1 cellular context compared by ENCODE assay signal in the genomic region with DNA sequence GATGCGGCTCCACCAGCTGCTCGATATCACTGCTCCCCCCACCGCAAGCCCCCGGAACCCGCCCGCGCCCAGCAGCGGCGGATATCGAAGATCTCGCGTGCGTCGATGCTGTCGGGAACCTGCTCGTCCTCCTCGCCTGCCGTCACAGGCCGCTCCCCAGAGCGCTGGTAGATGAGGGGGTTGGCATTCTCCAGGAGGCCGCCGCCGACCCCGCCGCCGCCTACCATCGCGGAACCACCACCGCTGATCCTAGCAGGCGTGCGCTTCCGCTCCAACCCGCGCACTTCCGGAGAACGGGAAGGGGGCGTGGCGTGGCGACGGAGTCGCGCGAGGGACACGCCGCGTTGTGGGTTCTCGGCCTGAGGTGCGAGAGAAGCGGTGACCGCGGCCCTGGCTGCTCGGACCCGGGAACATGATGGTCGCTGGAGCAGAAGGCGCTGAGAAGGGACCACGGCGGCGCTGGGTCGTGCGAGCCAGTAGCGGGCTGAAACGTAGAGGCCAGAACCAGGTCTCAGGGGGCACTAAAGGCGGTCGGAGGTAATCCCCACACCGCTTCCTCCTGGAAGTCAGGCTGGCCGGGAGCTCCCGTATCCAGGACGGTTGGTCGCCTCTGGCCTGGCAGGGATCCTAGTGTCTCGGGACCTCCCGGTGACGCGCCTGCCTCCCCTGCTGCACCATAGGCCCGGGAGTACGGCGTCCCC.
TF ChIP-seq lines count a peak whose summit lies in the region.

A gene (minus strand): TSS at position 265 of the 701 bp plus-strand sequence. CDS start 38 bp downstream, at position 227.

TF ChIP-seq in K562, 482 proteins besides CTCF, POLR2A, EP300 and RAD21 (continued from another document and continues in another):
- TF ChIP-seq, protein P1, sequence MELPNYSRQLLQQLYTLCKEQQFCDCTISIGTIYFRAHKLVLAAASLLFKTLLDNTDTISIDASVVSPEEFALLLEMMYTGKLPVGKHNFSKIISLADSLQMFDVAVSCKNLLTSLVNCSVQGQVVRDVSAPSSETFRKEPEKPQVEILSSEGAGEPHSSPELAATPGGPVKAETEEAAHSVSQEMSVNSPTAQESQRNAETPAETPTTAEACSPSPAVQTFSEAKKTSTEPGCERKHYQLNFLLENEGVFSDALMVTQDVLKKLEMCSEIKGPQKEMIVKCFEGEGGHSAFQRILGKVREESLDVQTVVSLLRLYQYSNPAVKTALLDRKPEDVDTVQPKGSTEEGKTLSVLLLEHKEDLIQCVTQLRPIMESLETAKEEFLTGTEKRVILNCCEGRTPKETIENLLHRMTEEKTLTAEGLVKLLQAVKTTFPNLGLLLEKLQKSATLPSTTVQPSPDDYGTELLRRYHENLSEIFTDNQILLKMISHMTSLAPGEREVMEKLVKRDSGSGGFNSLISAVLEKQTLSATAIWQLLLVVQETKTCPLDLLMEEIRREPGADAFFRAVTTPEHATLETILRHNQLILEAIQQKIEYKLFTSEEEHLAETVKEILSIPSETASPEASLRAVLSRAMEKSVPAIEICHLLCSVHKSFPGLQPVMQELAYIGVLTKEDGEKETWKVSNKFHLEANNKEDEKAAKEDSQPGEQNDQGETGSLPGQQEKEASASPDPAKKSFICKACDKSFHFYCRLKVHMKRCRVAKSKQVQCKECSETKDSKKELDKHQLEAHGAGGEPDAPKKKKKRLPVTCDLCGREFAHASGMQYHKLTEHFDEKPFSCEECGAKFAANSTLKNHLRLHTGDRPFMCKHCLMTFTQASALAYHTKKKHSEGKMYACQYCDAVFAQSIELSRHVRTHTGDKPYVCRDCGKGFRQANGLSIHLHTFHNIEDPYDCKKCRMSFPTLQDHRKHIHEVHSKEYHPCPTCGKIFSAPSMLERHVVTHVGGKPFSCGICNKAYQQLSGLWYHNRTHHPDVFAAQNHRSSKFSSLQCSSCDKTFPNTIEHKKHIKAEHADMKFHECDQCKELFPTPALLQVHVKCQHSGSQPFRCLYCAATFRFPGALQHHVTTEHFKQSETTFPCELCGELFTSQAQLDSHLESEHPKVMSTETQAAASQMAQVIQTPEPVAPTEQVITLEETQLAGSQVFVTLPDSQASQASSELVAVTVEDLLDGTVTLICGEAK (IDR thresholded peaks at IDR 0.05): peak; percentile 96
- TF ChIP-seq, protein P1 (CRISPR knock-in tag; IDR thresholded peaks at IDR 0.05): no peak
- no peak for TF ChIP-seq ZNF79 (CRISPR knock-in tag; IDR thresholded peaks at IDR 0.05; ENCODE audit: low read depth)
- TF ChIP-seq ZSCAN32 (CRISPR knock-in tag; IDR thresholded peaks at IDR 0.05): no peak
- TF ChIP-seq, protein P2, sequence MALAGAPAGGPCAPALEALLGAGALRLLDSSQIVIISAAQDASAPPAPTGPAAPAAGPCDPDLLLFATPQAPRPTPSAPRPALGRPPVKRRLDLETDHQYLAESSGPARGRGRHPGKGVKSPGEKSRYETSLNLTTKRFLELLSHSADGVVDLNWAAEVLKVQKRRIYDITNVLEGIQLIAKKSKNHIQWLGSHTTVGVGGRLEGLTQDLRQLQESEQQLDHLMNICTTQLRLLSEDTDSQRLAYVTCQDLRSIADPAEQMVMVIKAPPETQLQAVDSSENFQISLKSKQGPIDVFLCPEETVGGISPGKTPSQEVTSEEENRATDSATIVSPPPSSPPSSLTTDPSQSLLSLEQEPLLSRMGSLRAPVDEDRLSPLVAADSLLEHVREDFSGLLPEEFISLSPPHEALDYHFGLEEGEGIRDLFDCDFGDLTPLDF (CRISPR knock-in tag; IDR thresholded peaks at IDR 0.05): no peak
- TF ChIP-seq, protein P3, sequence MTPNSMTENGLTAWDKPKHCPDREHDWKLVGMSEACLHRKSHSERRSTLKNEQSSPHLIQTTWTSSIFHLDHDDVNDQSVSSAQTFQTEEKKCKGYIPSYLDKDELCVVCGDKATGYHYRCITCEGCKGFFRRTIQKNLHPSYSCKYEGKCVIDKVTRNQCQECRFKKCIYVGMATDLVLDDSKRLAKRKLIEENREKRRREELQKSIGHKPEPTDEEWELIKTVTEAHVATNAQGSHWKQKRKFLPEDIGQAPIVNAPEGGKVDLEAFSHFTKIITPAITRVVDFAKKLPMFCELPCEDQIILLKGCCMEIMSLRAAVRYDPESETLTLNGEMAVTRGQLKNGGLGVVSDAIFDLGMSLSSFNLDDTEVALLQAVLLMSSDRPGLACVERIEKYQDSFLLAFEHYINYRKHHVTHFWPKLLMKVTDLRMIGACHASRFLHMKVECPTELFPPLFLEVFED (CRISPR knock-in tag; conservative IDR thresholded peaks at IDR 0.05): no peak
- TF ChIP-seq ZNF717 (CRISPR knock-in tag; IDR thresholded peaks at IDR 0.05): no peak
- TF ChIP-seq, protein P4, sequence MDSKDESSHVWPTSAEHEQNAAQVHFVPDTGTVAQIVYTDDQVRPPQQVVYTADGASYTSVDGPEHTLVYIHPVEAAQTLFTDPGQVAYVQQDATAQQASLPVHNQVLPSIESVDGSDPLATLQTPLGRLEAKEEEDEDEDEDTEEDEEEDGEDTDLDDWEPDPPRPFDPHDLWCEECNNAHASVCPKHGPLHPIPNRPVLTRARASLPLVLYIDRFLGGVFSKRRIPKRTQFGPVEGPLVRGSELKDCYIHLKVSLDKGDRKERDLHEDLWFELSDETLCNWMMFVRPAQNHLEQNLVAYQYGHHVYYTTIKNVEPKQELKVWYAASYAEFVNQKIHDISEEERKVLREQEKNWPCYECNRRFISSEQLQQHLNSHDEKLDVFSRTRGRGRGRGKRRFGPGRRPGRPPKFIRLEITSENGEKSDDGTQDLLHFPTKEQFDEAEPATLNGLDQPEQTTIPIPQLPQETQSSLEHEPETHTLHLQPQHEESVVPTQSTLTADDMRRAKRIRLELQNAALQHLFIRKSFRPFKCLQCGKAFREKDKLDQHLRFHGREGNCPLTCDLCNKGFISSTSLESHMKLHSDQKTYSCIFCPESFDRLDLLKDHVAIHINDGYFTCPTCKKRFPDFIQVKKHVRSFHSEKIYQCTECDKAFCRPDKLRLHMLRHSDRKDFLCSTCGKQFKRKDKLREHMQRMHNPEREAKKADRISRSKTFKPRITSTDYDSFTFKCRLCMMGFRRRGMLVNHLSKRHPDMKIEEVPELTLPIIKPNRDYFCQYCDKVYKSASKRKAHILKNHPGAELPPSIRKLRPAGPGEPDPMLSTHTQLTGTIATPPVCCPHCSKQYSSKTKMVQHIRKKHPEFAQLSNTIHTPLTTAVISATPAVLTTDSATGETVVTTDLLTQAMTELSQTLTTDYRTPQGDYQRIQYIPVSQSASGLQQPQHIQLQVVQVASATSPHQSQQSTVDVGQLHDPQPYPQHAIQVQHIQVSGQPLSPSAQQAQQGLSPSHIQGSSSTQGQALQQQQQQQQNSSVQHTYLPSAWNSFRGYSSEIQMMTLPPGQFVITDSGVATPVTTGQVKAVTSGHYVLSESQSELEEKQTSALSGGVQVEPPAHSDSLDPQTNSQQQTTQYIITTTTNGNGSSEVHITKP (IDR thresholded peaks at IDR 0.05; ENCODE audit: partially characterized antibody): peak; percentile 16
- TF ChIP-seq MYNN (IDR thresholded peaks at IDR 0.05): no peak; the same call in 1 of the 2 replicates
- no peak for TF ChIP-seq MYNN (CRISPR knock-in tag; IDR thresholded peaks at IDR 0.05)
- TF ChIP-seq, protein P5, sequence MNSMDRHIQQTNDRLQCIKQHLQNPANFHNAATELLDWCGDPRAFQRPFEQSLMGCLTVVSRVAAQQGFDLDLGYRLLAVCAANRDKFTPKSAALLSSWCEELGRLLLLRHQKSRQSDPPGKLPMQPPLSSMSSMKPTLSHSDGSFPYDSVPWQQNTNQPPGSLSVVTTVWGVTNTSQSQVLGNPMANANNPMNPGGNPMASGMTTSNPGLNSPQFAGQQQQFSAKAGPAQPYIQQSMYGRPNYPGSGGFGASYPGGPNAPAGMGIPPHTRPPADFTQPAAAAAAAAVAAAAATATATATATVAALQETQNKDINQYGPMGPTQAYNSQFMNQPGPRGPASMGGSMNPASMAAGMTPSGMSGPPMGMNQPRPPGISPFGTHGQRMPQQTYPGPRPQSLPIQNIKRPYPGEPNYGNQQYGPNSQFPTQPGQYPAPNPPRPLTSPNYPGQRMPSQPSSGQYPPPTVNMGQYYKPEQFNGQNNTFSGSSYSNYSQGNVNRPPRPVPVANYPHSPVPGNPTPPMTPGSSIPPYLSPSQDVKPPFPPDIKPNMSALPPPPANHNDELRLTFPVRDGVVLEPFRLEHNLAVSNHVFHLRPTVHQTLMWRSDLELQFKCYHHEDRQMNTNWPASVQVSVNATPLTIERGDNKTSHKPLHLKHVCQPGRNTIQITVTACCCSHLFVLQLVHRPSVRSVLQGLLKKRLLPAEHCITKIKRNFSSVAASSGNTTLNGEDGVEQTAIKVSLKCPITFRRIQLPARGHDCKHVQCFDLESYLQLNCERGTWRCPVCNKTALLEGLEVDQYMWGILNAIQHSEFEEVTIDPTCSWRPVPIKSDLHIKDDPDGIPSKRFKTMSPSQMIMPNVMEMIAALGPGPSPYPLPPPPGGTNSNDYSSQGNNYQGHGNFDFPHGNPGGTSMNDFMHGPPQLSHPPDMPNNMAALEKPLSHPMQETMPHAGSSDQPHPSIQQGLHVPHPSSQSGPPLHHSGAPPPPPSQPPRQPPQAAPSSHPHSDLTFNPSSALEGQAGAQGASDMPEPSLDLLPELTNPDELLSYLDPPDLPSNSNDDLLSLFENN (IDR thresholded peaks at IDR 0.05; ENCODE audit: low read depth in 2 of 2, low read length in 2 of 2): no peak
- TF ChIP-seq TEAD4 (IDR thresholded peaks at IDR 0.05; ENCODE audit: low read length): 0 out of 2 replicates have a peak, but pooled peaks have one; percentile 8
- TF ChIP-seq TEAD4 (CRISPR knock-in tag; IDR thresholded peaks at IDR 0.05; ENCODE audit: borderline replicate concordance): no peak
- no peak for TF ChIP-seq ZNF12 (CRISPR knock-in tag; IDR thresholded peaks at IDR 0.05)
- TF ChIP-seq, protein P6, sequence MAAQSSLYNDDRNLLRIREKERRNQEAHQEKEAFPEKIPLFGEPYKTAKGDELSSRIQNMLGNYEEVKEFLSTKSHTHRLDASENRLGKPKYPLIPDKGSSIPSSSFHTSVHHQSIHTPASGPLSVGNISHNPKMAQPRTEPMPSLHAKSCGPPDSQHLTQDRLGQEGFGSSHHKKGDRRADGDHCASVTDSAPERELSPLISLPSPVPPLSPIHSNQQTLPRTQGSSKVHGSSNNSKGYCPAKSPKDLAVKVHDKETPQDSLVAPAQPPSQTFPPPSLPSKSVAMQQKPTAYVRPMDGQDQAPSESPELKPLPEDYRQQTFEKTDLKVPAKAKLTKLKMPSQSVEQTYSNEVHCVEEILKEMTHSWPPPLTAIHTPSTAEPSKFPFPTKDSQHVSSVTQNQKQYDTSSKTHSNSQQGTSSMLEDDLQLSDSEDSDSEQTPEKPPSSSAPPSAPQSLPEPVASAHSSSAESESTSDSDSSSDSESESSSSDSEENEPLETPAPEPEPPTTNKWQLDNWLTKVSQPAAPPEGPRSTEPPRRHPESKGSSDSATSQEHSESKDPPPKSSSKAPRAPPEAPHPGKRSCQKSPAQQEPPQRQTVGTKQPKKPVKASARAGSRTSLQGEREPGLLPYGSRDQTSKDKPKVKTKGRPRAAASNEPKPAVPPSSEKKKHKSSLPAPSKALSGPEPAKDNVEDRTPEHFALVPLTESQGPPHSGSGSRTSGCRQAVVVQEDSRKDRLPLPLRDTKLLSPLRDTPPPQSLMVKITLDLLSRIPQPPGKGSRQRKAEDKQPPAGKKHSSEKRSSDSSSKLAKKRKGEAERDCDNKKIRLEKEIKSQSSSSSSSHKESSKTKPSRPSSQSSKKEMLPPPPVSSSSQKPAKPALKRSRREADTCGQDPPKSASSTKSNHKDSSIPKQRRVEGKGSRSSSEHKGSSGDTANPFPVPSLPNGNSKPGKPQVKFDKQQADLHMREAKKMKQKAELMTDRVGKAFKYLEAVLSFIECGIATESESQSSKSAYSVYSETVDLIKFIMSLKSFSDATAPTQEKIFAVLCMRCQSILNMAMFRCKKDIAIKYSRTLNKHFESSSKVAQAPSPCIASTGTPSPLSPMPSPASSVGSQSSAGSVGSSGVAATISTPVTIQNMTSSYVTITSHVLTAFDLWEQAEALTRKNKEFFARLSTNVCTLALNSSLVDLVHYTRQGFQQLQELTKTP (IDR thresholded peaks at IDR 0.05; ENCODE audit: low read depth in 1 of 2, partially characterized antibody in 2 of 2): no peak
- no peak for TF ChIP-seq NELFE (IDR thresholded peaks at IDR 0.05; ENCODE audit: insufficient read depth, insufficient read length)
- TF ChIP-seq POLR2AphosphoS5 (IDR thresholded peaks at IDR 0.05; ENCODE audit: control insufficient read depth, insufficient read depth, low read depth, low read length): peak; percentile 71
- no peak for TF ChIP-seq EWSR1 (IDR thresholded peaks at IDR 0.05; ENCODE audit: borderline replicate concordance, low read depth, partially characterized antibody)
